Comparison of ENCODE assay signal across 21 cellular contexts in the genomic region with DNA sequence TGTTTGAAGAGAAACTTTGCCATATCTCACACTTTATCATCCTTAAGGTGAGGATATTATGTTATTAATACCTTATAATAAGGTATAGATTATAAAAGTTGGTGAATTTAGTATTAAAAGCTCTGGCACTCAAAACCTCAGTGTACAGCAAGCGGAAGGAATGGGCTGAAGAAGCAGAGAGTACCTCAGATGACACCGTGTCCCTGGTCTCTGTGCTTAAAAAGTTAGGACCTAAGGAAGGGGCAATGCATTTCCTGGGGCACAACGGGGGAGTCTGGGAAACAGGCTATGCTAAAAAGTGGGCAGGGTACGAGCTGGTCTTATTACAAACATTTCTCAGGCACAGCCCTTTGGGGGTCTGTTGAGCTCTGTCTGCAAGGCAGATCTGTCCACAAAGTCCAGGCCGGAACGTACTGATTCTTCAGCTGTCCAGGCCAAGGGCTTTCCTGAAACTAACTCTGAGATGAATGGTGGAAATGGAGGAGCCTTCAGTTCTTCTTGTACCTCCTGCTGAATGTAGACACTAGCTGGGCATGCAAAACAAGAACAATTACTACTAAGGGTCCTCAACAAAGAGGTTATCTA.
DNase-seq lines count a peak whose midpoint lies in the region; ATAC-seq and TF ChIP-seq lines count a peak whose summit lies in the region.
"Had no signal": no experiment of that assay in that cellular context is flagged by ENCODE, and none has a peak within 500 bp of the region (broad histone marks: within the 10 kb centered on the region; RNA-seq: fewer than 3 reads in every experiment).

No MANE protein-coding gene starts in this region.

- intact Hi-C loops in cardiac septum (cut with DNase I): loop anchor here (5.0 kb wide), 1 partner anchor 126 kb away; no protein-coding TSS in a partner anchor
- intact Hi-C loops in left cardiac atrium (cut with DNase I): no loop called here

- H3K27me3 Mint-ChIP-seq in neural progenitor cell (ENCODE audit: insufficient read depth, low read depth): no peaks in the 10 kb centered on the region

- H3K4me1 ChIP-seq in cardiac muscle cell (ENCODE audit: low read depth): no peaks in the 10 kb centered on the region
- H3K4me1 ChIP-seq in neural progenitor cell: no peaks in the 10 kb centered on the region
- no peaks in the 10 kb centered on the region for H3K4me1 ChIP-seq in SJCRH30

- no peaks in the 10 kb centered on the region for H3K4me1 Mint-ChIP-seq in neural progenitor cell

- no peak overlapping the region for H3K27ac Mint-ChIP-seq in neural progenitor cell

- no peak for DNase-seq in cardiac muscle cell (ENCODE audit: low read depth in 1 of 2, low spot score in 1 of 2)
- DNase-seq in cardiac septum (ENCODE audit: low spot score): no peak
- no peak for DNase-seq in left cardiac atrium
- no peak for DNase-seq in neural progenitor cell (ENCODE audit: low spot score)
- DNase-seq in SJCRH30: no peak
- DNase-seq in NOMO-1 treated with DMSO at 0.1 percent for 48 hours (lab: John Stamatoyannopoulos, UW; ENCODE audit: unreplicated experiment): no peak
- no peak for DNase-seq in omental fat pad (ENCODE audit: low spot score)
- no peak for DNase-seq in NAMALWA (ENCODE audit: low spot score)
- DNase-seq: 8988T, AML-193, DMS53, GF-D8, Kasumi-1, NCI-H1417, NCI-H187, NCI-H446, NCI-H526, PC-3, SHP77 treated with DMSO at 0.1 percent for 48 hours had no signal

- H3K36me3 ChIP-seq in cardiac muscle cell (no peaks in the 10 kb centered on the region), neural progenitor cell (no peaks in the 10 kb centered on the region), SJCRH30 (no peaks in the 10 kb centered on the region)

- no peak overlapping the region for H3K4me2 ChIP-seq in neural progenitor cell

- no peak overlapping the region for H3K9ac ChIP-seq in neural progenitor cell

- no peaks in the 10 kb centered on the region for H3K36me3 Mint-ChIP-seq in neural progenitor cell

- H3K9me3 ChIP-seq in cardiac muscle cell (ENCODE audit: low read depth): no peaks in the 10 kb centered on the region
- no peaks in the 10 kb centered on the region for H3K9me3 ChIP-seq in neural progenitor cell (ENCODE audit: low read depth)
- no peaks in the 10 kb centered on the region for H3K9me3 ChIP-seq in SJCRH30 (replicated peaks)

- peak overlapping the region; percentile 64 for H2AFZ ChIP-seq in neural progenitor cell (replicated peaks)

- no peak for TF ChIP-seq CTCF in cardiac muscle cell (IDR thresholded peaks at IDR 0.05; ENCODE audit: low read depth, low read length)
- TF ChIP-seq CTCF in neural progenitor cell (IDR thresholded peaks at IDR 0.05): no peak
- TF ChIP-seq CTCF in omental fat pad (IDR thresholded peaks at IDR 0.05): no peak

- H4K20me1 ChIP-seq in neural progenitor cell (ENCODE audit: low read depth): no peaks in the 10 kb centered on the region

- H3K4me3 Mint-ChIP-seq in neural progenitor cell: no peak overlapping the region

- no peaks in the 10 kb centered on the region for H3F3A ChIP-seq in neural progenitor cell (ENCODE audit: low read depth)

- ATAC-seq in left cardiac atrium (peak; percentile 36 to 62), omental fat pad (ENCODE audit: low FRiP score) (no peak)
- ATAC-seq: PC-3, SK-N-SH treated with all-trans-retinoic acid at 6 μM for 48 hours had no signal

- H3K9me3 Mint-ChIP-seq in neural progenitor cell: peaks cover 4% of the 10 kb centered on the region

- no peaks in the 10 kb centered on the region for H3K27me3 ChIP-seq in cardiac muscle cell
- no peaks in the 10 kb centered on the region for H3K27me3 ChIP-seq in neural progenitor cell
- peaks cover 7% of the 10 kb centered on the region; the same call in 1 of the 2 replicates for H3K27me3 ChIP-seq in SJCRH30

- no peak overlapping the region for H3K4me3 ChIP-seq in cardiac muscle cell
- no peak overlapping the region for H3K4me3 ChIP-seq in neural progenitor cell
- H3K4me3 ChIP-seq in SJCRH30: no peak overlapping the region

- H3K27ac ChIP-seq in cardiac muscle cell (peak overlapping the region; percentile 97), neural progenitor cell (no peak overlapping the region), SJCRH30 (no peak overlapping the region)
- H3K27ac ChIP-seq: C4-2B had no signal

- H3K79me2 ChIP-seq in neural progenitor cell (ENCODE audit: low read depth): no peaks in the 10 kb centered on the region
